In the genomic region with DNA sequence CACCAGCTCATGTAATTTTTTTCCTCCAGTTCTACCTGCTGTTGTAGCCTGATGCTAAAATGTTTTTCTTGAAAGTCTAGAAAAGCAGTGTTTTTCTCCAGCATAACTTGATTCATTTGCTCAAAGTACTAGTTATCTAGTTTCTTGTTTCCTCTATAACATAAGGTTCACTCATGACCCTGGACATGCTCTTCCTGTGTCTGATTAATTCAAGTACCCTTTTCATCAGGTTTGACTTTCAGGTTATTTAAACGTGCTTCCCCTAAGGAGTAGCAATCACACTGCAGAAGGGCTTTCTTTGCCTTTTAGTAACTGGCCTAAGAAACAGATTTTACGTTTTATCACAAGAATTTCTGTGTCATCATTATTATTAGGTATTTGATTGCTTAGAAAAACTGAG, we compare ENCODE assay signal across 20 cellular contexts.
DNase-seq lines count a peak whose midpoint lies in the region; ATAC-seq, FAIRE-seq and TF ChIP-seq lines count a peak whose summit lies in the region.
"Had no signal": no experiment of that assay in that cellular context is flagged by ENCODE, and none has a peak within 500 bp of the region (broad histone marks: within the 10 kb centered on the region; RNA-seq: fewer than 3 reads in every experiment).

No MANE protein-coding gene starts in this region.

- no peaks in the 10 kb centered on the region for H3K36me3 Mint-ChIP-seq in activated CD4-positive, alpha-beta memory T cell treated with anti-CD3 and anti-CD28 coated beads for 36 hours
- no peaks in the 10 kb centered on the region for H3K36me3 Mint-ChIP-seq in activated CD4-positive, alpha-beta memory T cell treated with anti-CD3 and anti-CD28 coated beads, Interleukin-2, amount 10 ng/mL, durations not matched to agents 7 days and 5 days (ENCODE audit: low read depth)
- H3K36me3 Mint-ChIP-seq: CD4-positive, CD25-positive, alpha-beta regulatory T cell had no signal

- intact Hi-C loops in activated CD4-positive, alpha-beta memory T cell treated with anti-CD3 and anti-CD28 coated beads for 36 hours (cut with micrococcal nuclease) = loop anchor here (5.0 kb wide), 2 partner anchors 245 to 555 kb away; no protein-coding TSS in a partner anchor
- intact Hi-C loops in GM12878 (cut with micrococcal nuclease; ENCODE audit: unreplicated experiment) = loop anchor here (10.0 kb wide), 1 partner anchor 392 kb away; no protein-coding TSS in a partner anchor

- H3K36me3 ChIP-seq in ACC112 (ENCODE audit: insufficient read depth, low read length) = no peaks in the 10 kb centered on the region
- H3K36me3 ChIP-seq in GM12878 (ENCODE audit: control insufficient read depth in 2 of 2, insufficient read depth in 2 of 2, low read length in 1 of 2) = no peaks in the 10 kb centered on the region
- H3K36me3 ChIP-seq: MG63 had no signal

- H3K4me1 Mint-ChIP-seq in activated CD4-positive, alpha-beta memory T cell treated with anti-CD3 and anti-CD28 coated beads for 36 hours (ENCODE audit: low read depth) = peaks cover 5% of the 10 kb centered on the region
- H3K4me1 Mint-ChIP-seq in activated CD4-positive, alpha-beta memory T cell treated with anti-CD3 and anti-CD28 coated beads, Interleukin-2, amount 10 ng/mL, durations not matched to agents 7 days and 5 days = peaks cover 5% of the 10 kb centered on the region
- H3K4me1 Mint-ChIP-seq: H9 had no signal

- POLR2A ChIA-PET in activated CD4-positive, alpha-beta memory T cell treated with anti-CD3 and anti-CD28 coated beads for 36 hours (lab: Charles Lee) = no interaction called here
- POLR2A ChIA-PET in activated CD4-positive, alpha-beta memory T cell treated with anti-CD3 and anti-CD28 coated beads, Interleukin-2, amount 10 ng/mL, durations not matched to agents 7 days and 5 days (lab: Charles Lee) = no interaction called here
- POLR2A ChIA-PET in GM12878 (lab: Charles Lee) = no interaction called here

- peak; percentile 90 for ATAC-seq in GM12878
- ATAC-seq: HepG2 had no signal

- 6% methylated on average over 2 of the region's 2 CpGs for WGBS in GM12878 (ENCODE audit: insufficient coverage, insufficient replicate concordance, low lambda C conversion rate, missing lambda C conversion rate)

- no peak for TF ChIP-seq RAD21 in GM12878 (IDR thresholded peaks at IDR 0.05; ENCODE audit: insufficient read depth, low read depth, low read length)

- no peaks in the 10 kb centered on the region for H3K4me1 ChIP-seq in ACC112 (ENCODE audit: control insufficient read depth, insufficient read depth, low read length, unreplicated experiment)
- H3K4me1 ChIP-seq in GM12878 (ENCODE audit: control insufficient read depth, insufficient read depth, low read length) = no peaks in the 10 kb centered on the region

- no peak overlapping the region for H3K27ac ChIP-seq in ACC112 (ENCODE audit: low read depth, low read length)
- H3K27ac ChIP-seq in GM12878 (ENCODE audit: control insufficient read depth, insufficient read depth) = no peak overlapping the region

- DNase-seq in activated CD4-positive, alpha-beta memory T cell treated with anti-CD3 and anti-CD28 coated beads for 36 hours = no peak
- DNase-seq in activated CD4-positive, alpha-beta memory T cell treated with anti-CD3 and anti-CD28 coated beads, Interleukin-2, amount 10 ng/mL, durations not matched to agents 7 days and 5 days = no peak
- DNase-seq in GM18507 (ENCODE audit: extremely low spot score, insufficient read length, low read depth) (no peak), GM12878 (ENCODE audit: low read depth, low spot score) (no peak), HPDE6-E6E7 (ENCODE audit: extremely low spot score) (no peak), HUDEP-2 (lab: John Stamatoyannopoulos, UW; ENCODE audit: unreplicated experiment in 76 of 76) (no peak)
- DNase-seq in stimulated activated naive CD4-positive, alpha-beta T cell treated with Interleukin-2 at 50 U/mL for 16 hours (lab: John Stamatoyannopoulos, UW) = no peak
- DNase-seq: ACHN, H9, MG63, NCI-H1105, NCI-H1694 treated with DMSO at 0.1 percent for 48 hours, NCI-H2171, NCI-H446 treated with DMSO at 0.1 percent for 48 hours, NCI-H748 treated with DMSO at 0.1 percent for 48 hours, SHP77 treated with DMSO at 0.1 percent for 48 hours had no signal

- no peak overlapping the region for H3K4me3 Mint-ChIP-seq in activated CD4-positive, alpha-beta memory T cell treated with anti-CD3 and anti-CD28 coated beads for 36 hours
- H3K4me3 Mint-ChIP-seq in activated CD4-positive, alpha-beta memory T cell treated with anti-CD3 and anti-CD28 coated beads, Interleukin-2, amount 10 ng/mL, durations not matched to agents 7 days and 5 days = no peak overlapping the region
- H3K4me3 Mint-ChIP-seq: CD4-positive, CD25-positive, alpha-beta regulatory T cell; H9 had no signal

- in situ Hi-C loops in GM12878 (cut with MboI) = loop anchor here (10.0 kb wide), 2 partner anchors 152 to 242 kb away; a partner anchor contains a TSS

- no TSS peak for BruUV-seq in GM12878 (replicated peaks; lab: Mats Ljungman, UMichigan)

- H3K27me3 ChIP-seq in ACC112 (ENCODE audit: insufficient read depth, low read length) = no peaks in the 10 kb centered on the region
- H3K27me3 ChIP-seq in GM12878 (replicated peaks in 1 of 2; ENCODE audit: control insufficient read depth in 2 of 2, insufficient read depth in 2 of 2, low read length in 1 of 2) = no peaks in the 10 kb centered on the region
- H3K27me3 ChIP-seq: MG63 had no signal

- H2AFZ ChIP-seq in ACC112 (ENCODE audit: low read length, unreplicated experiment) = peak overlapping the region; percentile 38
- H2AFZ ChIP-seq in GM12878 (ENCODE audit: control insufficient read depth, low read depth, low read length) = peak overlapping the region; percentile 2; the same call in 1 of the 2 replicates

- SMC1A ChIA-PET in GM12878 (lab: Charles Lee; ENCODE audit: uncharacterized antibody, unreplicated experiment) = no interaction called here

- H3K4me2 ChIP-seq in GM12878 (ENCODE audit: control insufficient read depth, insufficient read depth) = no peak overlapping the region

- no peaks in the 10 kb centered on the region for H3K79me2 ChIP-seq in ACC112 (ENCODE audit: control insufficient read depth, insufficient read depth, low read length, unreplicated experiment)
- H3K79me2 ChIP-seq in GM12878 (ENCODE audit: control insufficient read depth, insufficient read depth, low read length) = no peaks in the 10 kb centered on the region

- no peak overlapping the region for H3K4me3 ChIP-seq in ACC112 (ENCODE audit: low read depth, low read length)
- no peak overlapping the region for H3K4me3 ChIP-seq in GM12878
- H3K4me3 ChIP-seq: MG63 had no signal

- no peaks in the 10 kb centered on the region for H3K9me3 Mint-ChIP-seq in activated CD4-positive, alpha-beta memory T cell treated with anti-CD3 and anti-CD28 coated beads for 36 hours
- no peaks in the 10 kb centered on the region for H3K9me3 Mint-ChIP-seq in activated CD4-positive, alpha-beta memory T cell treated with anti-CD3 and anti-CD28 coated beads, Interleukin-2, amount 10 ng/mL, durations not matched to agents 7 days and 5 days
- H3K9me3 Mint-ChIP-seq: CD4-positive, CD25-positive, alpha-beta regulatory T cell had no signal

- H3K9me3 ChIP-seq in GM12878 (replicated peaks; ENCODE audit: control insufficient read depth, insufficient read depth, low read length) = no peaks in the 10 kb centered on the region
- H3K9me3 ChIP-seq: MG63 had no signal

- no peaks in the 10 kb centered on the region for H4K20me1 ChIP-seq in GM12878 (ENCODE audit: control insufficient read depth, insufficient read depth)

- TF ChIP-seq EP300 in GM12878 (IDR thresholded peaks at IDR 0.05; ENCODE audit: borderline replicate concordance in 1 of 2, control insufficient read depth in 1 of 2, low read depth in 2 of 2, low read length in 2 of 2) = no peak

- no peak for TF ChIP-seq CTCF in GM12878 (IDR thresholded peaks at IDR 0.05 in 2 of 3, conservative IDR thresholded peaks at IDR 0.05 in 1 of 3; ENCODE audit: control insufficient read depth in 2 of 3, extremely low read depth in 1 of 3, insufficient read depth in 1 of 3, low read depth in 3 of 3, low read length in 3 of 3)

- no peak overlapping the region for H3K9ac ChIP-seq in GM12878 (ENCODE audit: control insufficient read depth, insufficient read depth, low read length)

- H3K27me3 Mint-ChIP-seq in activated CD4-positive, alpha-beta memory T cell treated with anti-CD3 and anti-CD28 coated beads for 36 hours = no peaks in the 10 kb centered on the region
- no peaks in the 10 kb centered on the region for H3K27me3 Mint-ChIP-seq in activated CD4-positive, alpha-beta memory T cell treated with anti-CD3 and anti-CD28 coated beads, Interleukin-2, amount 10 ng/mL, durations not matched to agents 7 days and 5 days
- H3K27me3 Mint-ChIP-seq: CD4-positive, CD25-positive, alpha-beta regulatory T cell had no signal

- RAD21 ChIA-PET in GM12878 (lab: Charles Lee; ENCODE audit: unreplicated experiment) = no interaction called here

- CTCF ChIA-PET in activated CD4-positive, alpha-beta memory T cell treated with anti-CD3 and anti-CD28 coated beads for 36 hours (lab: Charles Lee) = no interaction called here
- CTCF ChIA-PET in activated CD4-positive, alpha-beta memory T cell treated with anti-CD3 and anti-CD28 coated beads, Interleukin-2, amount 10 ng/mL, durations not matched to agents 7 days and 5 days (lab: Charles Lee) = no interaction called here
- CTCF ChIA-PET in GM12878 (lab: Yijun Ruan, JAX) = interaction anchor here (1.0 to 2.3 kb wide), 3 partner anchors 143 to 529 kb away, joined by 3 to 8 read pairs (median 8); no protein-coding TSS in a partner anchor

- peak; percentile 77 for FAIRE-seq in GM18507 (lab: Jason Lieb, UNC)
- no peak for FAIRE-seq in GM12878 (lab: Jason Lieb, UNC)
- FAIRE-seq: HepG2, RCC 7860 had no signal

- TF ChIP-seq POLR2A in GM12878 (IDR thresholded peaks at IDR 0.05; ENCODE audit: low read depth, low read length) = no peak

- H3K27ac Mint-ChIP-seq in activated CD4-positive, alpha-beta memory T cell treated with anti-CD3 and anti-CD28 coated beads for 36 hours = peak overlapping the region; percentile 81
- no peak overlapping the region for H3K27ac Mint-ChIP-seq in activated CD4-positive, alpha-beta memory T cell treated with anti-CD3 and anti-CD28 coated beads, Interleukin-2, amount 10 ng/mL, durations not matched to agents 7 days and 5 days
- H3K27ac Mint-ChIP-seq: CD4-positive, CD25-positive, alpha-beta regulatory T cell; H9 had no signal

TF ChIP-seq in GM12878, 131 proteins besides CTCF, POLR2A, EP300 and RAD21 (continues in another document):
- TF ChIP-seq, protein P1, sequence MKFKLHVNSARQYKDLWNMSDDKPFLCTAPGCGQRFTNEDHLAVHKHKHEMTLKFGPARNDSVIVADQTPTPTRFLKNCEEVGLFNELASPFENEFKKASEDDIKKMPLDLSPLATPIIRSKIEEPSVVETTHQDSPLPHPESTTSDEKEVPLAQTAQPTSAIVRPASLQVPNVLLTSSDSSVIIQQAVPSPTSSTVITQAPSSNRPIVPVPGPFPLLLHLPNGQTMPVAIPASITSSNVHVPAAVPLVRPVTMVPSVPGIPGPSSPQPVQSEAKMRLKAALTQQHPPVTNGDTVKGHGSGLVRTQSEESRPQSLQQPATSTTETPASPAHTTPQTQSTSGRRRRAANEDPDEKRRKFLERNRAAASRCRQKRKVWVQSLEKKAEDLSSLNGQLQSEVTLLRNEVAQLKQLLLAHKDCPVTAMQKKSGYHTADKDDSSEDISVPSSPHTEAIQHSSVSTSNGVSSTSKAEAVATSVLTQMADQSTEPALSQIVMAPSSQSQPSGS (IDR thresholded peaks at IDR 0.05; ENCODE audit: low read length) = no peak
